Comparison of ENCODE assay signal across 1 cellular context in the genomic region with DNA sequence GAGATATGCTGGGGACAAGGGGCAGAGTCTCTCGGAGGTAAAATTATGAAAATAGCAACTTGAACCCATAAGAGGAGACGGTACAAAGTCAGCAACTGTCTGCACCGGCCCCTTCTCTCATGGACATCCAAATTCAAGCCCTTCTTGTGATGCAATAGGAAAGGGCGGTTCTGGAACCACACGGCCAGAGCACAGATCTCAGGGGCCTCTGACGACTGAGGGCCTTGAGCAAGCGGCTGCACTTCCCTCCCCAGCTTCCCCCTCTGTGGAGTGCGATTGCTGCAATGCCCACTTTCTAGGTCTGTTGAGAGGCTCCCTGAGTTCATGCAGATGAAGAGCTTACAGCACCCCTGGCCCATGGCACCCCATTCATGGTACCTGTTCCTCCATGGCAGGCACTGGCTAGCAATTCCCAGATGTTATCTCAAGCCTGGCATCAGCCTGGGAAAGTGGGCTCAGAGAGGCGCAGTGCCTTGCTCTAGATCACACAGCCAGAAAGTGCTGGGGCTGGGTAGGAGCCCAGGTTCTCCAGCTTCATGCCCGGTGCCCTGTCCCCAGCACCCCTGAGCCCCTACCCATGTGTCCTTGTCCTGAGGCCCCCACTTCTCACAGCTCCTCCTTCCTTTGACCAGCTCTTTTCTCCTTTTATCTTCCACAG.
TF ChIP-seq lines count a peak whose summit lies in the region.

No MANE protein-coding gene starts in this region.

TF ChIP-seq in HepG2, 621 proteins besides CTCF, POLR2A, EP300 and RAD21 (continued from another document):
- TF ChIP-seq, protein P1, sequence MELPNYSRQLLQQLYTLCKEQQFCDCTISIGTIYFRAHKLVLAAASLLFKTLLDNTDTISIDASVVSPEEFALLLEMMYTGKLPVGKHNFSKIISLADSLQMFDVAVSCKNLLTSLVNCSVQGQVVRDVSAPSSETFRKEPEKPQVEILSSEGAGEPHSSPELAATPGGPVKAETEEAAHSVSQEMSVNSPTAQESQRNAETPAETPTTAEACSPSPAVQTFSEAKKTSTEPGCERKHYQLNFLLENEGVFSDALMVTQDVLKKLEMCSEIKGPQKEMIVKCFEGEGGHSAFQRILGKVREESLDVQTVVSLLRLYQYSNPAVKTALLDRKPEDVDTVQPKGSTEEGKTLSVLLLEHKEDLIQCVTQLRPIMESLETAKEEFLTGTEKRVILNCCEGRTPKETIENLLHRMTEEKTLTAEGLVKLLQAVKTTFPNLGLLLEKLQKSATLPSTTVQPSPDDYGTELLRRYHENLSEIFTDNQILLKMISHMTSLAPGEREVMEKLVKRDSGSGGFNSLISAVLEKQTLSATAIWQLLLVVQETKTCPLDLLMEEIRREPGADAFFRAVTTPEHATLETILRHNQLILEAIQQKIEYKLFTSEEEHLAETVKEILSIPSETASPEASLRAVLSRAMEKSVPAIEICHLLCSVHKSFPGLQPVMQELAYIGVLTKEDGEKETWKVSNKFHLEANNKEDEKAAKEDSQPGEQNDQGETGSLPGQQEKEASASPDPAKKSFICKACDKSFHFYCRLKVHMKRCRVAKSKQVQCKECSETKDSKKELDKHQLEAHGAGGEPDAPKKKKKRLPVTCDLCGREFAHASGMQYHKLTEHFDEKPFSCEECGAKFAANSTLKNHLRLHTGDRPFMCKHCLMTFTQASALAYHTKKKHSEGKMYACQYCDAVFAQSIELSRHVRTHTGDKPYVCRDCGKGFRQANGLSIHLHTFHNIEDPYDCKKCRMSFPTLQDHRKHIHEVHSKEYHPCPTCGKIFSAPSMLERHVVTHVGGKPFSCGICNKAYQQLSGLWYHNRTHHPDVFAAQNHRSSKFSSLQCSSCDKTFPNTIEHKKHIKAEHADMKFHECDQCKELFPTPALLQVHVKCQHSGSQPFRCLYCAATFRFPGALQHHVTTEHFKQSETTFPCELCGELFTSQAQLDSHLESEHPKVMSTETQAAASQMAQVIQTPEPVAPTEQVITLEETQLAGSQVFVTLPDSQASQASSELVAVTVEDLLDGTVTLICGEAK (IDR thresholded peaks at IDR 0.05), result no peak
- TF ChIP-seq, protein P1 (CRISPR knock-in tag; IDR thresholded peaks at IDR 0.05), result peak; percentile 12; the same call in 1 of the 2 replicates
- TF ChIP-seq FOSL2 (CRISPR knock-in tag; IDR thresholded peaks at IDR 0.05) (peak; percentile 63), HNF4G (IDR thresholded peaks at IDR 0.05; ENCODE audit: borderline replicate concordance, low read depth, low read length) (peak; percentile 53; the same call in 1 of the 2 replicates), HNF4G (CRISPR knock-in tag; IDR thresholded peaks at IDR 0.05; ENCODE audit: borderline replicate concordance, low read depth) (no peak), RARA (CRISPR knock-in tag; IDR thresholded peaks at IDR 0.05) (peak; percentile 19; the same call in 1 of the 2 replicates), HMG20A (CRISPR knock-in tag; IDR thresholded peaks at IDR 0.05; ENCODE audit: borderline replicate concordance) (no peak), THAP11 (CRISPR knock-in tag; IDR thresholded peaks at IDR 0.05) (no peak), ZNF382 (CRISPR knock-in tag; IDR thresholded peaks at IDR 0.05; ENCODE audit: borderline replicate concordance) (no peak), ETV5 (CRISPR knock-in tag; IDR thresholded peaks at IDR 0.05; ENCODE audit: borderline replicate concordance) (peak; percentile 13; the same call in 1 of the 2 replicates), PRMT3 (CRISPR knock-in tag; IDR thresholded peaks at IDR 0.05; ENCODE audit: borderline replicate concordance, low read depth) (0 out of 2 replicates have a peak, but pooled peaks have one; percentile 23), TGIF2 (CRISPR knock-in tag; IDR thresholded peaks at IDR 0.05) (peak; percentile 61; the same call in 1 of the 2 replicates), ZNF746 (CRISPR knock-in tag; IDR thresholded peaks at IDR 0.05) (no peak; the same call in 1 of the 2 replicates), ZNF589 (CRISPR knock-in tag; conservative IDR thresholded peaks at IDR 0.05) (no peak), ZNF292 (CRISPR knock-in tag; IDR thresholded peaks at IDR 0.05; ENCODE audit: borderline replicate concordance, low read depth) (peak; percentile 51), NCOA1 (CRISPR knock-in tag; IDR thresholded peaks at IDR 0.05) (no peak), TBL1XR1 (IDR thresholded peaks at IDR 0.05; ENCODE audit: borderline replicate concordance, low read length, partially characterized antibody) (no peak), ELF4 (CRISPR knock-in tag; IDR thresholded peaks at IDR 0.05; ENCODE audit: borderline replicate concordance) (no peak), ZNF724P (CRISPR knock-in tag; IDR thresholded peaks at IDR 0.05; ENCODE audit: borderline replicate concordance) (no peak), SPEN (CRISPR knock-in tag; IDR thresholded peaks at IDR 0.05; ENCODE audit: low read depth) (no peak), MIER2 (CRISPR knock-in tag; IDR thresholded peaks at IDR 0.05) (peak; percentile 65; the same call in 1 of the 2 replicates), NFKB2 (CRISPR knock-in tag; IDR thresholded peaks at IDR 0.05; ENCODE audit: borderline replicate concordance) (0 out of 2 replicates have a peak, but pooled peaks have one; percentile 5)
- TF ChIP-seq, protein P2, sequence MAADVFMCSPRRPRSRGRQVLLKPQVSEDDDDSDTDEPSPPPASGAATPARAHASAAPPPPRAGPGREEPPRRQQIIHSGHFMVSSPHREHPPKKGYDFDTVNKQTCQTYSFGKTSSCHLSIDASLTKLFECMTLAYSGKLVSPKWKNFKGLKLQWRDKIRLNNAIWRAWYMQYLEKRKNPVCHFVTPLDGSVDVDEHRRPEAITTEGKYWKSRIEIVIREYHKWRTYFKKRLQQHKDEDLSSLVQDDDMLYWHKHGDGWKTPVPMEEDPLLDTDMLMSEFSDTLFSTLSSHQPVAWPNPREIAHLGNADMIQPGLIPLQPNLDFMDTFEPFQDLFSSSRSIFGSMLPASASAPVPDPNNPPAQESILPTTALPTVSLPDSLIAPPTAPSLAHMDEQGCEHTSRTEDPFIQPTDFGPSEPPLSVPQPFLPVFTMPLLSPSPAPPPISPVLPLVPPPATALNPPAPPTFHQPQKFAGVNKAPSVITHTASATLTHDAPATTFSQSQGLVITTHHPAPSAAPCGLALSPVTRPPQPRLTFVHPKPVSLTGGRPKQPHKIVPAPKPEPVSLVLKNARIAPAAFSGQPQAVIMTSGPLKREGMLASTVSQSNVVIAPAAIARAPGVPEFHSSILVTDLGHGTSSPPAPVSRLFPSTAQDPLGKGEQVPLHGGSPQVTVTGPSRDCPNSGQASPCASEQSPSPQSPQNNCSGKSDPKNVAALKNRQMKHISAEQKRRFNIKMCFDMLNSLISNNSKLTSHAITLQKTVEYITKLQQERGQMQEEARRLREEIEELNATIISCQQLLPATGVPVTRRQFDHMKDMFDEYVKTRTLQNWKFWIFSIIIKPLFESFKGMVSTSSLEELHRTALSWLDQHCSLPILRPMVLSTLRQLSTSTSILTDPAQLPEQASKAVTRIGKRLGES (CRISPR knock-in tag; IDR thresholded peaks at IDR 0.05; ENCODE audit: borderline replicate concordance), result no peak
- TF ChIP-seq, protein P3, sequence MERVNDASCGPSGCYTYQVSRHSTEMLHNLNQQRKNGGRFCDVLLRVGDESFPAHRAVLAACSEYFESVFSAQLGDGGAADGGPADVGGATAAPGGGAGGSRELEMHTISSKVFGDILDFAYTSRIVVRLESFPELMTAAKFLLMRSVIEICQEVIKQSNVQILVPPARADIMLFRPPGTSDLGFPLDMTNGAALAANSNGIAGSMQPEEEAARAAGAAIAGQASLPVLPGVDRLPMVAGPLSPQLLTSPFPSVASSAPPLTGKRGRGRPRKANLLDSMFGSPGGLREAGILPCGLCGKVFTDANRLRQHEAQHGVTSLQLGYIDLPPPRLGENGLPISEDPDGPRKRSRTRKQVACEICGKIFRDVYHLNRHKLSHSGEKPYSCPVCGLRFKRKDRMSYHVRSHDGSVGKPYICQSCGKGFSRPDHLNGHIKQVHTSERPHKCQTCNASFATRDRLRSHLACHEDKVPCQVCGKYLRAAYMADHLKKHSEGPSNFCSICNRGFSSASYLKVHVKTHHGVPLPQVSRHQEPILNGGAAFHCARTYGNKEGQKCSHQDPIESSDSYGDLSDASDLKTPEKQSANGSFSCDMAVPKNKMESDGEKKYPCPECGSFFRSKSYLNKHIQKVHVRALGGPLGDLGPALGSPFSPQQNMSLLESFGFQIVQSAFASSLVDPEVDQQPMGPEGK (CRISPR knock-in tag; IDR thresholded peaks at IDR 0.05), result peak; percentile 76
- TF ChIP-seq, protein P4, sequence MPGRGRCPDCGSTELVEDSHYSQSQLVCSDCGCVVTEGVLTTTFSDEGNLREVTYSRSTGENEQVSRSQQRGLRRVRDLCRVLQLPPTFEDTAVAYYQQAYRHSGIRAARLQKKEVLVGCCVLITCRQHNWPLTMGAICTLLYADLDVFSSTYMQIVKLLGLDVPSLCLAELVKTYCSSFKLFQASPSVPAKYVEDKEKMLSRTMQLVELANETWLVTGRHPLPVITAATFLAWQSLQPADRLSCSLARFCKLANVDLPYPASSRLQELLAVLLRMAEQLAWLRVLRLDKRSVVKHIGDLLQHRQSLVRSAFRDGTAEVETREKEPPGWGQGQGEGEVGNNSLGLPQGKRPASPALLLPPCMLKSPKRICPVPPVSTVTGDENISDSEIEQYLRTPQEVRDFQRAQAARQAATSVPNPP (CRISPR knock-in tag; IDR thresholded peaks at IDR 0.05), result no peak
